Comparison of ENCODE assay signal across 25 cellular contexts in the genomic region with DNA sequence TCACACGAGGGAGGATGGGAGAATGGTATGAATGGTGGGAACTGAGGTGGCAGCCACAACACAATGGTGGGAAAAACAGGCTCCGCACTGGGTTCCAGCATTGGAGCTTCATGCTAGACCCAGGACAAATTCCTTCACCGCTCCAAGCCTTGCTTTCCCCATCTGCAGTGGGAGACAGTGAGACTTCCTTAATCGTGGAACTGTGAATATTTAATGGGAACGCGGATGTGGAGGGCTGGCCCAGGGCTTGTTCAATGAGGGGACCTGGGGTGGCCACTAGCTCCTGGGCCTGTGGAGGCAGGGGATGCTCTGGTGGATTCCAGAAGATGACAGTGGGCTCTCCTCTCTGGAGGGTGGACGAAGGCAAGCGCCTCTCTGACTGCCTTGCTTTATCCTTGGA.
"Had no signal": no experiment of that assay in that cellular context is flagged by ENCODE, and none has a peak within 500 bp of the region (broad histone marks: within the 10 kb centered on the region; RNA-seq: fewer than 3 reads in every experiment).

No MANE protein-coding gene starts in this region.

- ATAC-seq: effector memory CD8-positive, alpha-beta T cell; esophagus mucosa; foreskin keratinocyte; heart right ventricle; left cardiac atrium; left lung; left ventricle myocardium superior; lower lobe of right lung; mucosa of descending colon had no signal

- H3K27ac Mint-ChIP-seq: dendritic cell treated with granulocyte-macrophage colony-stimulating factor and Interleukin-4, amounts not matched to agents 40 ng/mL and 50 ng/mL, for 4 days; effector memory CD8-positive, alpha-beta T cell; endodermal cell; mesothelial cell of epicardium had no signal

- H3K4me3 Mint-ChIP-seq: dendritic cell treated with granulocyte-macrophage colony-stimulating factor and Interleukin-4, amounts not matched to agents 40 ng/mL and 50 ng/mL, for 4 days; effector memory CD8-positive, alpha-beta T cell; endodermal cell; mesothelial cell of epicardium had no signal

- FAIRE-seq: endometrium, frontal cortex, islet of Langerhans, keratinocyte had no signal

- H3K9me3 ChIP-seq: colonic mucosa, heart right ventricle, left lung, lower lobe of right lung, mucosa of descending colon had no signal

- H3K4me1 ChIP-seq: colonic mucosa, foreskin keratinocyte, left lung, lower lobe of right lung had no signal

- H3K36me3 ChIP-seq: colonic mucosa, heart right ventricle, left lung, lower lobe of right lung had no signal

- H3K4me3 ChIP-seq: colonic mucosa, heart right ventricle, left lung, lower lobe of right lung, mucosa of descending colon had no signal

- DNase-seq: colonic mucosa; cortex of kidney; effector CD8-positive, alpha-beta T cell; effector memory CD8-positive, alpha-beta T cell; endodermal cell; erythroblast; foreskin keratinocyte; glutamatergic neuron; head of caudate nucleus; heart right ventricle; hippocampal formation; left cardiac atrium; left lung; left ventricle myocardium superior; lower lobe of right lung; mesenchymal stem cell; mucosa of descending colon had no signal

- H3K9me3 Mint-ChIP-seq: dendritic cell treated with granulocyte-macrophage colony-stimulating factor and Interleukin-4, amounts not matched to agents 40 ng/mL and 50 ng/mL, for 4 days; effector memory CD8-positive, alpha-beta T cell; endodermal cell; mesothelial cell of epicardium had no signal

- H3K27me3 ChIP-seq: colonic mucosa had no signal

- H3K36me3 Mint-ChIP-seq: mesothelial cell of epicardium had no signal

- H3K27ac ChIP-seq: colonic mucosa, epithelial cell of prostate, foreskin keratinocyte, heart right ventricle, left lung, lower lobe of right lung had no signal
